32 cellular contexts compared by ENCODE assay signal in genomic region chr3:53813876-53814275, GRCh38. TPM values are rescaled to one million over a fixed set of nuclear protein-coding genes. Genes with fewer than 3 reads are reported as not detected.
"Had no signal": no experiment of that assay in that cellular context is flagged by ENCODE, and none has a peak within 500 bp of the region (broad histone marks: within the 10 kb centered on the region; RNA-seq: fewer than 3 reads in every experiment).

No MANE protein-coding gene starts in this region.

- H3K27me3 Mint-ChIP-seq: activated B cell treated with CpG ODN at 0.5 μM for 24 hours; activated naive CD8-positive, alpha-beta T cell had no signal

- H3K4me1 Mint-ChIP-seq: activated B cell treated with CpG ODN at 0.5 μM for 24 hours had no signal

- H3K36me3 Mint-ChIP-seq: activated naive CD8-positive, alpha-beta T cell; T-cell had no signal

- H3K9ac ChIP-seq: KMS-11 had no signal

- H3K9me3 Mint-ChIP-seq: activated B cell treated with CpG ODN at 0.5 μM for 24 hours; activated CD4-positive, alpha-beta T cell treated with anti-CD3 and anti-CD28 coated beads, Interleukin-2, amount 10 ng/mL, durations not matched to agents 7 days and 5 days; activated CD8-positive, alpha-beta T cell treated with anti-CD3 and anti-CD28 coated beads for 36 hours; activated T-cell treated with anti-CD3 and anti-CD28 coated beads, Interleukin-2, amount 50 U/mL, for 72 hours; T-cell had no signal

- H3K4me2 ChIP-seq: KMS-11 had no signal

- FAIRE-seq: TTC549 had no signal

- H3K4me3 ChIP-seq: cardiac muscle cell, MG63, SK-N-MC had no signal

- H3K27me3 ChIP-seq: brain microvascular endothelial cell, cardiac muscle cell, MG63 had no signal

- H3K36me3 ChIP-seq: brain microvascular endothelial cell, MG63 had no signal

- H3K27ac ChIP-seq: brain microvascular endothelial cell, cardiac muscle cell, KMS-11, SK-N-MC had no signal

- H3K4me3 Mint-ChIP-seq: activated B cell treated with CpG ODN at 0.5 μM for 24 hours; activated CD4-positive, alpha-beta T cell treated with anti-CD3 and anti-CD28 coated beads, Interleukin-2, amount 10 ng/mL, durations not matched to agents 7 days and 5 days; activated CD8-positive, alpha-beta T cell treated with anti-CD3 and anti-CD28 coated beads for 36 hours; activated naive CD8-positive, alpha-beta T cell; activated T-cell treated with anti-CD3 and anti-CD28 coated beads, Interleukin-2, amount 50 U/mL, for 72 hours; T-cell had no signal

- H3K27ac Mint-ChIP-seq: activated B cell treated with CpG ODN at 0.5 μM for 24 hours; activated CD4-positive, alpha-beta T cell treated with anti-CD3 and anti-CD28 coated beads, Interleukin-2, amount 10 ng/mL, durations not matched to agents 7 days and 5 days; activated CD8-positive, alpha-beta T cell treated with anti-CD3 and anti-CD28 coated beads for 36 hours; activated naive CD8-positive, alpha-beta T cell; activated T-cell treated with anti-CD3 and anti-CD28 coated beads, Interleukin-2, amount 50 U/mL, for 72 hours; T-cell had no signal

- ATAC-seq: activated CD8-positive, alpha-beta T cell treated with anti-CD3 and anti-CD28 coated beads for 36 hours; activated T-cell treated with anti-CD3 and anti-CD28 coated beads, Interleukin-2, amount 50 U/mL, for 72 hours; Panc1; T-cell had no signal

- H3K9me3 ChIP-seq: MG63 had no signal

- DNase-seq: activated B cell treated with CpG ODN at 0.5 μM for 24 hours; activated CD4-positive, alpha-beta T cell treated with anti-CD3 and anti-CD28 coated beads for 1 hour; activated CD4-positive, alpha-beta T cell treated with anti-CD3 and anti-CD28 coated beads, Interleukin-2, amount 10 ng/mL, durations not matched to agents 7 days and 5 days; activated CD8-positive, alpha-beta memory T cell treated with anti-CD3 and anti-CD28 coated beads, Interleukin-2, amount 50 U/mL, for 4 hours; activated CD8-positive, alpha-beta T cell treated with anti-CD3 and anti-CD28 coated beads for 36 hours; activated naive CD4-positive, alpha-beta T cell treated with Interleukin-2 at 50 U/mL for 16 hours; activated T-cell treated with anti-CD3 and anti-CD28 coated beads, Interleukin-2, amount 50 U/mL, for 72 hours; amygdala; brain microvascular endothelial cell; MG63; MV-4-11; NCI-H1092 treated with DMSO at 0.1 percent for 48 hours; NCI-H1417 treated with DMSO at 0.1 percent for 48 hours; NCI-H1694; NCI-H2029; NCI-H2107; NCI-H2171 treated with DMSO at 0.1 percent for 48 hours; NCI-H226; NCI-H526 treated with DMSO at 0.1 percent for 48 hours; NCI-H82; NK-92 treated with Interleukin-12 subunit alpha and Interleukin-12 subunit beta, amount 100 ng/mL, for 24 hours; OCI-M1; RPMI8226; T-helper 2 cell; T1000 had no signal

RNA-seq across cellular contexts. Expression of gene IL17RB, which starts 32.5 kb away (rescaled TPM):
- total RNA-seq: activated CD8-positive, alpha-beta T cell treated with anti-CD3 and anti-CD28 coated beads for 36 hours had no signal
